7 cellular contexts compared by ENCODE assay signal in genomic region chr12:121889267-121889624, GRCh38. TPM values are rescaled to one million over a fixed set of nuclear protein-coding genes. Genes with fewer than 3 reads are reported as not detected.
A peak's percentile ranks its signal among the peaks of the same experiment; 100 is the strongest.
DNase-seq lines count a peak whose midpoint lies in the region; ATAC-seq, FAIRE-seq and TF ChIP-seq lines count a peak whose summit lies in the region.

No MANE protein-coding gene starts in this region.

- peaks cover 41% of the 10 kb centered on the region for H3K79me2 ChIP-seq in keratinocyte (ENCODE audit: control insufficient read depth, insufficient read depth, low read length)

- ATAC-seq in activated naive CD4-positive, alpha-beta T cell treated with anti-CD3 and anti-CD28 coated beads, Interleukin-2, amount 50 U/mL, for 72 hours = no peak
- no peak for ATAC-seq in stimulated activated naive CD8-positive, alpha-beta T cell treated with anti-CD3 and anti-CD28 coated beads, Interleukin-15, amount 100 ng/mL, for 72 hours
- ATAC-seq in HG03378 (IDR thresholded peaks at IDR 0.05; ENCODE audit: unreplicated experiment) = no peak

- H3K4me3 ChIP-seq in HUES48 (ENCODE audit: low read depth, low read length) (peak overlapping the region; percentile 79), keratinocyte (ENCODE audit: control insufficient read depth in 2 of 3, extremely low read depth in 1 of 3, insufficient read depth in 2 of 3, low read depth in 1 of 3, low read length in 3 of 3) (peak overlapping the region; percentile 68 to 91 (median 86))

- no peak overlapping the region for H2AFZ ChIP-seq in keratinocyte (ENCODE audit: control insufficient read depth, low read length)

- H3K27ac Mint-ChIP-seq in activated naive CD4-positive, alpha-beta T cell treated with anti-CD3 and anti-CD28 coated beads, Interleukin-2, amount 50 U/mL, for 72 hours = peak overlapping the region; percentile 94 to 99
- H3K27ac Mint-ChIP-seq in stimulated activated naive CD8-positive, alpha-beta T cell treated with anti-CD3 and anti-CD28 coated beads, Interleukin-15, amount 100 ng/mL, for 72 hours = peak overlapping the region; percentile 37 to 100

- no peaks in the 10 kb centered on the region for H3K27me3 Mint-ChIP-seq in stimulated activated naive CD8-positive, alpha-beta T cell treated with anti-CD3 and anti-CD28 coated beads, Interleukin-15, amount 100 ng/mL, for 72 hours

- H3K9me3 ChIP-seq in HUES48 (ENCODE audit: control insufficient read depth, insufficient read depth, low read length) (no peaks in the 10 kb centered on the region), keratinocyte (ENCODE audit: control insufficient read depth, low read depth, low read length) (no peaks in the 10 kb centered on the region)

- peak overlapping the region; percentile 91 to 100 for H3K4me3 Mint-ChIP-seq in stimulated activated naive CD8-positive, alpha-beta T cell treated with anti-CD3 and anti-CD28 coated beads, Interleukin-15, amount 100 ng/mL, for 72 hours

- FAIRE-seq in keratinocyte (lab: Jason Lieb, UNC) = no peak

- TF ChIP-seq CTCF in keratinocyte (optimal IDR thresholded peaks at IDR 0.05 in 1 of 3, IDR thresholded peaks at IDR 0.05 in 1 of 3, conservative IDR thresholded peaks at IDR 0.05 in 1 of 3; ENCODE audit: extremely low read depth in 1 of 3, insufficient read depth in 2 of 3, low read length in 3 of 3) = no peak

- H3K9ac ChIP-seq in HUES48 (ENCODE audit: low read depth, low read length) = peak overlapping the region; percentile 85; the same call in 1 of the 2 replicates
- peak overlapping the region; percentile 92 for H3K9ac ChIP-seq in keratinocyte (ENCODE audit: control insufficient read depth, extremely low read depth, insufficient read depth, low read length)

- H3K4me2 ChIP-seq in keratinocyte (ENCODE audit: control insufficient read depth, extremely low read depth, insufficient read depth, low read depth, low read length) = peak overlapping the region; percentile 95

- H3K9me1 ChIP-seq in keratinocyte (ENCODE audit: control insufficient read depth, extremely low read depth, insufficient read depth, low read length) = no peaks in the 10 kb centered on the region

- DNase-seq in activated naive CD4-positive, alpha-beta T cell treated with anti-CD3 and anti-CD28 coated beads, Interleukin-2, amount 50 U/mL, for 72 hours (ENCODE audit: low spot score in 2 of 2) = no peak
- DNase-seq in keratinocyte (ENCODE audit: low read depth, low spot score) (no peak), OCI-M1 (lab: John Stamatoyannopoulos, UW) (no peak), SKM-1 (lab: John Stamatoyannopoulos, UW; ENCODE audit: unreplicated experiment) (no peak)
- DNase-seq in stimulated activated naive CD8-positive, alpha-beta T cell treated with anti-CD3 and anti-CD28 coated beads, Interleukin-15, amount 100 ng/mL, for 72 hours = no peak

- H3K9me3 Mint-ChIP-seq in activated naive CD4-positive, alpha-beta T cell treated with anti-CD3 and anti-CD28 coated beads, Interleukin-2, amount 50 U/mL, for 72 hours = no peaks in the 10 kb centered on the region
- no peaks in the 10 kb centered on the region for H3K9me3 Mint-ChIP-seq in stimulated activated naive CD8-positive, alpha-beta T cell treated with anti-CD3 and anti-CD28 coated beads, Interleukin-15, amount 100 ng/mL, for 72 hours

- peaks cover 12 to 13% of the 10 kb centered on the region in 2 donors for H3K36me3 Mint-ChIP-seq in activated naive CD4-positive, alpha-beta T cell treated with anti-CD3 and anti-CD28 coated beads, Interleukin-2, amount 50 U/mL, for 72 hours

- H3K27me3 ChIP-seq in HUES48 (ENCODE audit: control insufficient read depth, insufficient read depth, low read length) (peaks cover 8% of the 10 kb centered on the region), keratinocyte (ENCODE audit: control insufficient read depth, extremely low read depth, insufficient read depth, low read length) (no peaks in the 10 kb centered on the region)

- H4K20me1 ChIP-seq in keratinocyte (ENCODE audit: control insufficient read depth, extremely low read depth, insufficient read depth, low read length) = no peaks in the 10 kb centered on the region

- H3K36me3 ChIP-seq in HUES48 (ENCODE audit: control insufficient read depth, insufficient read depth, low read length) (no peaks in the 10 kb centered on the region), keratinocyte (ENCODE audit: control insufficient read depth in 2 of 2, extremely low read depth in 1 of 2, insufficient read depth in 2 of 2, low read length in 2 of 2) (peaks cover 0 to 5% of the 10 kb centered on the region in 2 experiments)

- H3K4me1 ChIP-seq in HUES48 (ENCODE audit: control insufficient read depth, insufficient read depth, low read length) (peaks cover 19% of the 10 kb centered on the region), keratinocyte (ENCODE audit: control insufficient read depth, extremely low read depth, insufficient read depth, low read length) (peaks cover 20% of the 10 kb centered on the region)

- H3K27ac ChIP-seq in HUES48 (ENCODE audit: low read depth, low read length) = peak overlapping the region; percentile 96
- peak overlapping the region; percentile 92 for H3K27ac ChIP-seq in keratinocyte (ENCODE audit: control insufficient read depth, insufficient read depth, low read length)

- peaks cover 45% of the 10 kb centered on the region for H3K4me1 Mint-ChIP-seq in stimulated activated naive CD8-positive, alpha-beta T cell treated with anti-CD3 and anti-CD28 coated beads, Interleukin-15, amount 100 ng/mL, for 72 hours

- dilution Hi-C loops in keratinocyte (cut with MboI; ENCODE audit: extremely low pct_ligation_motif_present, low sequenced_read_pairs) = no loop called here

RNA-seq across cellular contexts. Expression of gene PSMD9, which starts 0.7 kb away (rescaled TPM):
- total RNA-seq in activated naive CD4-positive, alpha-beta T cell treated with anti-CD3 and anti-CD28 coated beads, Interleukin-2, amount 50 U/mL, for 72 hours = 10 to 100 TPM; 65.0 to 66.0 TPM
- polyA plus RNA-seq in keratinocyte = 84.8 to 95.4 TPM (median 90.5 TPM) in 3 replicates
- 56.7 TPM for polyA plus RNA-seq in keratinocyte (2011; ENCODE audit: low read depth)
- polyA plus RNA-seq in keratinocyte (2011; cell fraction: cytosol; rRNA removed) = 48.4 and 89.7 TPM in 2 replicates
- 43.2 and 46.3 TPM in 2 replicates for polyA plus RNA-seq in keratinocyte (2011; cell fraction: nucleus; rRNA removed)
- polyA plus RNA-seq in keratinocyte (2012; ENCODE audit: low replicate concordance) = 56.6 and 118 TPM in 2 replicates
- polyA minus RNA-seq in keratinocyte = 26.1 to 49.7 TPM (median 35.2 TPM) in 3 replicates
- 85.6 TPM for polyA minus RNA-seq in keratinocyte (2011; cell fraction: cytosol; rRNA and poly(A)+ RNA removed)
- polyA minus RNA-seq in keratinocyte (2011; cell fraction: nucleus; rRNA and poly(A)+ RNA removed) = 21.6 and 22.6 TPM in 2 replicates

RNA-seq across cellular contexts. Expression of gene CFAP251, which starts 29.1 kb away (rescaled TPM):
- 1 to 10 TPM in 1 of 2 donors, under 1 TPM in 1; 0.80 to 1.7 TPM for total RNA-seq in activated naive CD4-positive, alpha-beta T cell treated with anti-CD3 and anti-CD28 coated beads, Interleukin-2, amount 50 U/mL, for 72 hours
- 69.9 to 74.2 TPM (median 70.7 TPM) in 3 replicates for polyA plus RNA-seq in keratinocyte
- polyA plus RNA-seq in keratinocyte (2011; ENCODE audit: low read depth) = 18.8 TPM
- polyA plus RNA-seq in keratinocyte (2011; cell fraction: cytosol; rRNA removed) = 48.3 and 59.3 TPM in 2 replicates
- polyA plus RNA-seq in keratinocyte (2011; cell fraction: nucleus; rRNA removed) = 77.8 and 86.7 TPM in 2 replicates
- polyA plus RNA-seq in keratinocyte (2012; ENCODE audit: low replicate concordance) = 28.4 and 57.7 TPM in 2 replicates
- 22.9 to 83.6 TPM (median 76.1 TPM) in 3 replicates for polyA minus RNA-seq in keratinocyte
- polyA minus RNA-seq in keratinocyte (2011; cell fraction: cytosol; rRNA and poly(A)+ RNA removed) = 32.8 TPM
- 44.0 and 80.8 TPM in 2 replicates for polyA minus RNA-seq in keratinocyte (2011; cell fraction: nucleus; rRNA and poly(A)+ RNA removed)

RNA-seq across cellular contexts. Expression of gene HPD, which starts 30.6 kb away (rescaled TPM):
- under 1 TPM in 1 of 2 donors, not detected in 1; 0.16 TPM for total RNA-seq in activated naive CD4-positive, alpha-beta T cell treated with anti-CD3 and anti-CD28 coated beads, Interleukin-2, amount 50 U/mL, for 72 hours
- polyA plus RNA-seq in keratinocyte = not detected in 3 replicates
- polyA plus RNA-seq in keratinocyte (2011; ENCODE audit: low read depth) = not detected
- polyA plus RNA-seq in keratinocyte (2011; cell fraction: cytosol; rRNA removed) = not detected in 2 replicates
- not detected in 2 replicates for polyA plus RNA-seq in keratinocyte (2011; cell fraction: nucleus; rRNA removed)
- polyA plus RNA-seq in keratinocyte (2012; ENCODE audit: low replicate concordance) = not detected in 2 replicates
- polyA minus RNA-seq in keratinocyte = not detected in 3 replicates
- polyA minus RNA-seq in keratinocyte (2011; cell fraction: cytosol; rRNA and poly(A)+ RNA removed) = not detected
- not detected in 2 replicates for polyA minus RNA-seq in keratinocyte (2011; cell fraction: nucleus; rRNA and poly(A)+ RNA removed)
